1 cellular context compared by ENCODE assay signal in the genomic region with DNA sequence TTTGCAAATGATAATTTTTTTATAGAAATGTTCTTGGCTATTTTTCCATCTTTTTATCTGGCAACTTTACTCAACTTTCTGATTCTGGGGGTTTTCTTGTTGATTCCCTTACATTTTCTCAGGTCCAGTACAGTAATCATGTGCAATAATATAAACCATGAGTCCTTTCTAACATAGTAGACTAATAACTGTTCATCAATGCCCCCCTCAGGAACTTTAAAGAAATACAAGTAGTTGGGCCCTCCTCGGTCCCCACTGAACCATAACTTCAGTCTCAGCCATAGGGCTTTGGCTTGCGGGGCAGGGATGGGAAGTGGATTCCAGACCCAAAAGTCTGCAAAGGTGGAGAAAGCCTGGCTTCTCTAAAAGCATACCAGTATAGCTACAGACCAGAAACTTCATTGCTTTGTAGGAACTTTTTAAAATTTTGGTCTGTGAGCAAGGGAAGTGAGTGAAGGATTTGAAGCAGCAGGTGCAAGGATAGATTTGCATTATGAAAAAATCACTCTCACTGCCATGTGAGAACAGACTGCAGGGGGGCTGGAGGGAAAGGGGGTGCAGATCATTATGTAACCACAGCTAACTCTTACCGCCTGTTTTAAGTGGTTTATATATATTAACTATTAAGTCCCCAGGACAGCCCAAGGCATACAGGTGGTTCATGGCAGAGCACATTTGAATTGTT.
TF ChIP-seq lines count a peak whose summit lies in the region.

No MANE protein-coding gene starts in this region.

TF ChIP-seq in A549, 52 proteins besides CTCF, POLR2A, EP300 and RAD21 (continued from another document):
- TF ChIP-seq, protein P1, sequence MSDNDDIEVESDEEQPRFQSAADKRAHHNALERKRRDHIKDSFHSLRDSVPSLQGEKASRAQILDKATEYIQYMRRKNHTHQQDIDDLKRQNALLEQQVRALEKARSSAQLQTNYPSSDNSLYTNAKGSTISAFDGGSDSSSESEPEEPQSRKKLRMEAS (IDR thresholded peaks at IDR 0.05): no peak
- TF ChIP-seq CBX8 (IDR thresholded peaks at IDR 0.05) (no peak), ATOH8 (CRISPR knock-in tag; IDR thresholded peaks at IDR 0.05; ENCODE audit: low read depth) (no peak), KDM1A (IDR thresholded peaks at IDR 0.05; ENCODE audit: low read depth) (no peak), ZNF302 (CRISPR knock-in tag; IDR thresholded peaks at IDR 0.05) (no peak)
